In the genomic region with DNA sequence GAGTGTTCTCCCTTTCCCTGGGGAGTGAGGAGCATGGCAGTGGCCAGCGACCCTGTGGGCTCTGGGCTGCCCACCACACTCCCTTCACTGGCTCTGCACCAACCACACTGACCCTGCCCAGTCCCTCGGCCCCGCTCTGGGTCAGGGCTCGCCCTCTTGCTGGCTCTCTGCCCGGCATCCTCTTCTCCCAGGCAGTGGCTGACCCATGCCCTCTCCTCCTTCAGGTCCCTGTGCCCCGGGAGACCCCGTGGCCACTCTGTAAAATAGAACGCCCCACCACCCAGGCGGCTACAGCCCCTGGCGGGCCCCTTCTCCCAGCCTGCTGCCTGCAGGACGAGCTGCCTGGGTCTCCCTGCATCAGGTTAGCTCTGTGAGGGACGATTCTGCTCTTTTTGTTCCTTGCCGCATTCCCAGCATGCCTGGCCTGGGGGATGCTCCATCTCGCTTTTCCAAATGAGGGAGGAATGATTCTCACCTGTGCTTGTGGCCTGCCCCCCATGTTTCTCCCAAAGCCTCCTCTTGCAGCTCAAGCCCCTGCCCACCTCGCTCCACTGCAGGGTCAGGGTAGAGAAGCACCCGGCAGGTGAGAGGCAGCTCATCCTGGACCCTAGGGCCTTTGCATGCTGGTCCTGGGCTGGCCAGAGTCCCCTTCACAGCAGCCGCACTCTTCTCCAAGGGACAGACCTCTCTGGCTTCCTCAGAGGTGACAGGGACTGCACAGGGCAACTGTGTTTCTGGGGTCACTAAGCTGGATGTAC, we compare ENCODE assay signal across 23 cellular contexts. TPM values are rescaled to one million over a fixed set of nuclear protein-coding genes. Genes with fewer than 3 reads are reported as not detected.
DNase-seq lines count a peak whose midpoint lies in the region; ATAC-seq, FAIRE-seq and TF ChIP-seq lines count a peak whose summit lies in the region.
"Had no signal": no experiment of that assay in that cellular context is flagged by ENCODE, and none has a peak within 500 bp of the region (broad histone marks: within the 10 kb centered on the region; RNA-seq: fewer than 3 reads in every experiment).

No MANE protein-coding gene starts in this region.

- H3K4me2 ChIP-seq in HepG2 (ENCODE audit: low read depth, low read length), result no peak overlapping the region

- no peaks in the 10 kb centered on the region for H3K27me3 ChIP-seq in right atrium auricular region
- peaks cover 5 to 54% of the 10 kb centered on the region in 2 experiments; a peak in 4 of 5 replicates for H3K27me3 ChIP-seq in HepG2 (ENCODE audit: control insufficient read depth in 1 of 2, insufficient read depth in 2 of 2, low read length in 2 of 2)
- H3K27me3 ChIP-seq in sigmoid colon, result no peaks in the 10 kb centered on the region
- no peaks in the 10 kb centered on the region for H3K27me3 ChIP-seq in CD4-positive, alpha-beta T cell (ENCODE audit: control insufficient read depth, insufficient read depth, low read length)
- H3K27me3 ChIP-seq: BE2C, Peyer's patch had no signal

- no peaks in the 10 kb centered on the region for H3K4me1 Mint-ChIP-seq in CD4-positive, alpha-beta T cell (ENCODE audit: low read depth)
- H3K4me1 Mint-ChIP-seq: CD4-positive, CD25-positive, alpha-beta regulatory T cell had no signal

- in situ Hi-C loops in HepG2 (cut with HindIII; ENCODE audit: extremely low pct_ligation_motif_present, low pct_unique_long_range_greater_than_20kb), result no loop called here

- intact Hi-C loops in Right ventricle myocardium inferior (cut with DNase I), result no loop called here
- intact Hi-C loops in HepG2 (cut with micrococcal nuclease; ENCODE audit: unreplicated experiment), result no loop called here
- intact Hi-C loops in sigmoid colon (cut with DNase I), result no loop called here
- intact Hi-C loops in CD4-positive, alpha-beta T cell (cut with DNase I, micrococcal nuclease), result loop anchor here in 1 of 2 experiments (10.0 kb wide), 1 partner anchor 245 kb away; no protein-coding TSS in a partner anchor

- no peaks in the 10 kb centered on the region for H3K36me3 Mint-ChIP-seq in CD4-positive, alpha-beta T cell (ENCODE audit: low read depth)
- H3K36me3 Mint-ChIP-seq: CD4-positive, CD25-positive, alpha-beta regulatory T cell had no signal

- H2AFZ ChIP-seq in HepG2 (ENCODE audit: low read length), result no peak overlapping the region

- TF ChIP-seq CTCF in right atrium auricular region (IDR thresholded peaks at IDR 0.05) (no peak), HepG2 (CRISPR knock-in tag; IDR thresholded peaks at IDR 0.05) (no peak), sigmoid colon (IDR thresholded peaks at IDR 0.05) (no peak)
- TF ChIP-seq CTCF in CD4-positive, alpha-beta T cell (IDR thresholded peaks at IDR 0.05), result no peak

- H3K27ac Mint-ChIP-seq in CD4-positive, alpha-beta T cell, result no peak overlapping the region

- DNase-seq in Right ventricle myocardium inferior (ENCODE audit: missing footprints), result peak; percentile 60
- DNase-seq in right atrium auricular region (ENCODE audit: low spot score), result no peak
- no peak for DNase-seq in HepG2 (ENCODE audit: low spot score)
- peak; percentile 56 for DNase-seq in sigmoid colon
- DNase-seq in NAMALWA (ENCODE audit: low spot score), result no peak
- no peak for DNase-seq in CD4-positive, alpha-beta T cell
- DNase-seq in DMS114 treated with DMSO at 0.1 percent for 48 hours (lab: John Stamatoyannopoulos, UW; ENCODE audit: unreplicated experiment), result no peak
- DNase-seq: BE2C; Caco-2; CD4-positive, CD25-positive, alpha-beta regulatory T cell; DMS153; GF-D8; GOT3; MM.1S; NCI-H1105; NCI-H2081; NCI-H446 treated with DMSO at 0.1 percent for 48 hours; NCI-H69 had no signal

- H3K9me3 ChIP-seq in right atrium auricular region (no peaks in the 10 kb centered on the region), HepG2 (ENCODE audit: low read length) (no peaks in the 10 kb centered on the region), sigmoid colon (no peaks in the 10 kb centered on the region)
- no peaks in the 10 kb centered on the region for H3K9me3 ChIP-seq in CD4-positive, alpha-beta T cell (ENCODE audit: control insufficient read depth, low read length)
- H3K9me3 ChIP-seq: BE2C, Caco-2, Peyer's patch had no signal

- no peak for TF ChIP-seq RAD21 in HepG2 (CRISPR knock-in tag; IDR thresholded peaks at IDR 0.05)

- no peak for ATAC-seq in Right ventricle myocardium inferior
- ATAC-seq in HepG2, result peak; percentile 41
- no peak for ATAC-seq in CD4-positive, alpha-beta T cell (ENCODE audit: poor library complexity)

- CTCF ChIA-PET in HepG2 (lab: Yijun Ruan, JAX; ENCODE audit: low intra/inter-chr PET ratio, low total read pairs), result no interaction called here
- CTCF ChIA-PET in CD4-positive, alpha-beta T cell (lab: Charles Lee), result no interaction called here

- H3K4me1 ChIP-seq in right atrium auricular region (no peaks in the 10 kb centered on the region), HepG2 (ENCODE audit: insufficient read depth, low read length) (0 out of 2 replicates have a peak, but pooled peaks cover 5% of the 10 kb centered on the region), sigmoid colon (no peaks in the 10 kb centered on the region)
- H3K4me1 ChIP-seq: BE2C, Caco-2, Peyer's patch had no signal

- H3K36me3 ChIP-seq in right atrium auricular region (no peaks in the 10 kb centered on the region), HepG2 (replicated peaks in 1 of 2; ENCODE audit: control insufficient read depth in 1 of 2, insufficient read depth in 2 of 2, low read length in 2 of 2) (no peaks in the 10 kb centered on the region), sigmoid colon (no peaks in the 10 kb centered on the region)
- H3K36me3 ChIP-seq: BE2C, Peyer's patch had no signal

- no peaks in the 10 kb centered on the region for H4K20me1 ChIP-seq in HepG2 (ENCODE audit: insufficient read depth, low read length)

- no peak overlapping the region for H3K27ac ChIP-seq in right atrium auricular region
- no peak overlapping the region for H3K27ac ChIP-seq in HepG2 (ENCODE audit: extremely low read length, insufficient read depth, low read length)
- no peak overlapping the region for H3K27ac ChIP-seq in sigmoid colon
- no peak overlapping the region for H3K27ac ChIP-seq in CD4-positive, alpha-beta T cell (ENCODE audit: low read depth, low read length)
- H3K27ac ChIP-seq: Peyer's patch had no signal

- POLR2A ChIA-PET in HepG2 (lab: Yijun Ruan, JAX), result no interaction called here
- POLR2A ChIA-PET in CD4-positive, alpha-beta T cell (lab: Charles Lee), result no interaction called here

- peaks cover 32% of the 10 kb centered on the region for H3K27me3 Mint-ChIP-seq in CD4-positive, alpha-beta T cell

- no peaks in the 10 kb centered on the region for H3K9me3 Mint-ChIP-seq in CD4-positive, alpha-beta T cell

- TF ChIP-seq POLR2A in HepG2 (IDR thresholded peaks at IDR 0.05; ENCODE audit: insufficient read depth in 1 of 2, low read depth in 2 of 2, low read length in 2 of 2), result no peak
- no peak for TF ChIP-seq POLR2A in sigmoid colon (IDR thresholded peaks at IDR 0.05)

- TF ChIP-seq EP300 in HepG2 (IDR thresholded peaks at IDR 0.05; ENCODE audit: low read depth in 2 of 2, low read length in 2 of 2), result no peak
- no peak for TF ChIP-seq EP300 in HepG2 (CRISPR knock-in tag; IDR thresholded peaks at IDR 0.05; ENCODE audit: borderline replicate concordance)
- no peak for TF ChIP-seq EP300 in sigmoid colon (IDR thresholded peaks at IDR 0.05)

- no peak overlapping the region for H3K4me3 Mint-ChIP-seq in CD4-positive, alpha-beta T cell
- H3K4me3 Mint-ChIP-seq: CD4-positive, CD25-positive, alpha-beta regulatory T cell had no signal

- no TSS peak for BruUV-seq in HepG2 (replicated peaks; lab: Mats Ljungman, UMichigan)

- WGBS in HepG2 (ENCODE audit: low lambda C conversion rate), result 10% methylated on average over 10 of the region's 17 CpGs
- 65 to 77% methylated on average over 17 of the region's 17 CpGs for WGBS in sigmoid colon, 2 donors

- H3K9ac ChIP-seq in HepG2 (ENCODE audit: insufficient read depth, low read depth, low read length), result no peak overlapping the region

- FAIRE-seq in HepG2 (lab: Jason Lieb, UNC), result no peak
- FAIRE-seq: A204.1, GM19239 had no signal

- H3K4me3 ChIP-seq in right atrium auricular region (no peak overlapping the region), HepG2 (replicated peaks in 1 of 3; ENCODE audit: insufficient read depth in 1 of 3, low read depth in 2 of 3, low read length in 3 of 3) (no peak overlapping the region), sigmoid colon (no peak overlapping the region)
- H3K4me3 ChIP-seq: Peyer's patch had no signal

- H3K79me2 ChIP-seq in HepG2 (ENCODE audit: insufficient read depth, low read length), result no peaks in the 10 kb centered on the region

RNA-seq across cellular contexts. Expression of gene CFAP100, which starts 14.5 kb away (rescaled TPM):
- total RNA-seq in Right ventricle myocardium inferior, result not detected
- total RNA-seq in right atrium auricular region, result not detected
- 0.36 TPM in 1 of 2 replicates, not detected in the other for total RNA-seq in HepG2 (2016; rRNA removed; fragmentation: Illumina TruSeq; extraction: Trizol)
- total RNA-seq in HepG2 (2016; cell fraction: cytosol; rRNA removed; fragmentation: Illumina TruSeq; extraction: Trizol; ENCODE audit: low read depth), result not detected in 2 replicates
- 0.43 TPM in 1 of 2 replicates, not detected in the other for total RNA-seq in HepG2 (2016; cell fraction: insoluble cytoplasmic fraction; rRNA removed; fragmentation: Illumina TruSeq; extraction: Trizol)
- total RNA-seq in HepG2 (2016; cell fraction: membrane; rRNA removed; fragmentation: Illumina TruSeq; extraction: Trizol), result not detected in 2 replicates
- total RNA-seq in HepG2 (2016; cell fraction: nucleus; rRNA removed; fragmentation: Illumina TruSeq; extraction: Trizol), result not detected in 2 replicates
- polyA plus RNA-seq in HepG2 (2011; rRNA removed), result 0.32 and 0.63 TPM in 2 replicates
- polyA plus RNA-seq in HepG2 (2011; cell fraction: cytosol; rRNA removed), result 0.58 and 0.59 TPM in 2 replicates
- 0.42 and 0.63 TPM in 2 replicates for polyA plus RNA-seq in HepG2 (2011; cell fraction: nucleus; rRNA removed)
- 0.09 and 1.1 TPM in 2 replicates for polyA plus RNA-seq in HepG2 (2012)
- polyA plus RNA-seq in HepG2 (2016; cell fraction: cytosol; fragmentation: Illumina TruSeq; extraction: Trizol; ENCODE audit: low read depth), result not detected in 2 replicates
- polyA plus RNA-seq in HepG2 (2016; cell fraction: insoluble cytoplasmic fraction; fragmentation: Illumina TruSeq; extraction: Trizol; ENCODE audit: low read depth), result 0.30 TPM in 1 of 2 replicates, not detected in the other
- polyA plus RNA-seq in HepG2 (2016; cell fraction: membrane; fragmentation: Illumina TruSeq; extraction: Trizol; ENCODE audit: low read depth), result not detected in 2 replicates
- polyA plus RNA-seq in HepG2 (2016; cell fraction: nucleus; fragmentation: Illumina TruSeq; extraction: Trizol; ENCODE audit: insufficient read depth, low read depth), result not detected in 2 replicates
- 0.12 TPM in 1 of 2 replicates, not detected in the other for polyA minus RNA-seq in HepG2 (2011; rRNA and poly(A)+ RNA removed; ENCODE audit: low replicate concordance)
- polyA minus RNA-seq in HepG2 (2011; cell fraction: cytosol; rRNA and poly(A)+ RNA removed), result 1.1 TPM in 1 of 2 replicates, not detected in the other
- not detected in 2 replicates for polyA minus RNA-seq in HepG2 (2011; cell fraction: nucleus; rRNA and poly(A)+ RNA removed)
- not detected for total RNA-seq in sigmoid colon
- not detected for polyA plus RNA-seq in sigmoid colon
- not detected for total RNA-seq in CD4-positive, alpha-beta T cell
- total RNA-seq: Caco-2; CD4-positive, CD25-positive, alpha-beta regulatory T cell; Daoy; LHCN-M2; Peyer's patch had no signal
- polyA plus RNA-seq: CD4-positive, CD25-positive, alpha-beta regulatory T cell had no signal

RNA-seq across cellular contexts. Expression of gene KLF15, which starts 23.0 kb away (rescaled TPM):
- 33.0 TPM for total RNA-seq in Right ventricle myocardium inferior
- 10 to 100 TPM; 43.4 to 55.1 TPM for total RNA-seq in right atrium auricular region
- 5.4 and 7.8 TPM in 2 replicates for total RNA-seq in HepG2 (2016; rRNA removed; fragmentation: Illumina TruSeq; extraction: Trizol)
- 1.1 and 1.4 TPM in 2 replicates for total RNA-seq in HepG2 (2016; cell fraction: cytosol; rRNA removed; fragmentation: Illumina TruSeq; extraction: Trizol; ENCODE audit: low read depth)
- 5.0 and 8.2 TPM in 2 replicates for total RNA-seq in HepG2 (2016; cell fraction: insoluble cytoplasmic fraction; rRNA removed; fragmentation: Illumina TruSeq; extraction: Trizol)
- 3.1 and 3.8 TPM in 2 replicates for total RNA-seq in HepG2 (2016; cell fraction: membrane; rRNA removed; fragmentation: Illumina TruSeq; extraction: Trizol)
- total RNA-seq in HepG2 (2016; cell fraction: nucleus; rRNA removed; fragmentation: Illumina TruSeq; extraction: Trizol), result 6.2 and 8.6 TPM in 2 replicates
- 5.3 and 7.1 TPM in 2 replicates for polyA plus RNA-seq in HepG2 (2011; rRNA removed)
- polyA plus RNA-seq in HepG2 (2011; cell fraction: cytosol; rRNA removed), result 3.5 and 8.6 TPM in 2 replicates
- 10.1 and 15.9 TPM in 2 replicates for polyA plus RNA-seq in HepG2 (2011; cell fraction: nucleus; rRNA removed)
- 3.1 and 3.5 TPM in 2 replicates for polyA plus RNA-seq in HepG2 (2012)
- polyA plus RNA-seq in HepG2 (2016; cell fraction: cytosol; fragmentation: Illumina TruSeq; extraction: Trizol; ENCODE audit: low read depth), result 0.46 and 0.59 TPM in 2 replicates
- 5.6 and 7.2 TPM in 2 replicates for polyA plus RNA-seq in HepG2 (2016; cell fraction: insoluble cytoplasmic fraction; fragmentation: Illumina TruSeq; extraction: Trizol; ENCODE audit: low read depth)
- 1.9 and 2.3 TPM in 2 replicates for polyA plus RNA-seq in HepG2 (2016; cell fraction: membrane; fragmentation: Illumina TruSeq; extraction: Trizol; ENCODE audit: low read depth)
- 11.1 and 14.2 TPM in 2 replicates for polyA plus RNA-seq in HepG2 (2016; cell fraction: nucleus; fragmentation: Illumina TruSeq; extraction: Trizol; ENCODE audit: insufficient read depth, low read depth)
- 0.09 and 16.6 TPM in 2 replicates for polyA minus RNA-seq in HepG2 (2011; rRNA and poly(A)+ RNA removed; ENCODE audit: low replicate concordance)
- polyA minus RNA-seq in HepG2 (2011; cell fraction: cytosol; rRNA and poly(A)+ RNA removed), result 3.5 and 3.9 TPM in 2 replicates
- polyA minus RNA-seq in HepG2 (2011; cell fraction: nucleus; rRNA and poly(A)+ RNA removed), result 9.2 and 10.2 TPM in 2 replicates
- total RNA-seq in sigmoid colon, result 10 to 100 TPM; 21.9 to 50.2 (median 35.2) TPM
- polyA plus RNA-seq in sigmoid colon, result 1 to 10 TPM in 2 of 3 donors, under 1 TPM in 1; 0.69 to 5.4 (median 4.2) TPM
- under 1 TPM in 1 of 2 experiments, not detected in 1; 0.30 TPM for total RNA-seq in CD4-positive, alpha-beta T cell
- total RNA-seq: CD4-positive, CD25-positive, alpha-beta regulatory T cell had no signal
- polyA plus RNA-seq: CD4-positive, CD25-positive, alpha-beta regulatory T cell had no signal

Comparison
In these comparisons a context has a peak if more than half of its experiments do, and no peak if none do; other contexts are left out.
1. DNase-seq: peak in Right ventricle myocardium inferior (single experiment) and sigmoid colon (single experiment); none in right atrium auricular region (single experiment), HepG2 (single experiment), NAMALWA (single experiment), CD4-positive, alpha-beta T cell (0 of 10) and DMS114 treated with DMSO at 0.1 percent for 48 hours (single experiment).